Comparison of ENCODE assay signal across 2 cellular contexts in genomic region chr10:70651661-70652060, GRCh38.
TF ChIP-seq lines count a peak whose summit lies in the region.

No MANE protein-coding gene starts in this region.

TF ChIP-seq in HEK293, 187 proteins besides CTCF, POLR2A, EP300 and RAD21 (continues in another document):
- TF ChIP-seq ZNF175 (tag by site-specific recombination; IDR thresholded peaks at IDR 0.05) (no peak), ZNF169 (tag by site-specific recombination; IDR thresholded peaks at IDR 0.05) (peak; percentile 57; the same call in 1 of the 2 replicates), ZBTB6 (tag by site-specific recombination; IDR thresholded peaks at IDR 0.05) (no peak), ZNF626 (tag by site-specific recombination; IDR thresholded peaks at IDR 0.05) (peak; percentile 80; the same call in 1 of the 2 replicates), ZNF521 (tag by site-specific recombination; IDR thresholded peaks at IDR 0.05) (no peak), ZNF184 (tag by site-specific recombination; IDR thresholded peaks at IDR 0.05) (peak; percentile 66), ZNF501 (tag by site-specific recombination; IDR thresholded peaks at IDR 0.05) (no peak), ZNF148 (tag by site-specific recombination; IDR thresholded peaks at IDR 0.05; ENCODE audit: borderline replicate concordance) (no peak), ZNF585B (tag by site-specific recombination; IDR thresholded peaks at IDR 0.05) (peak; percentile 68), MEIS1 (CRISPR knock-in tag; IDR thresholded peaks at IDR 0.05; ENCODE audit: borderline replicate concordance) (no peak), PRDM4 (tag by site-specific recombination; IDR thresholded peaks at IDR 0.05) (no peak), ZNF76 (tag by site-specific recombination; IDR thresholded peaks at IDR 0.05; ENCODE audit: borderline replicate concordance, low read depth) (no peak), ZNF404 (tag by site-specific recombination; IDR thresholded peaks at IDR 0.05) (no peak), ZNF416 (tag by site-specific recombination; IDR thresholded peaks at IDR 0.05) (no peak), PRDM1 (tag by site-specific recombination; IDR thresholded peaks at IDR 0.05) (no peak), ZBTB11 (tag by site-specific recombination; conservative IDR thresholded peaks at IDR 0.05; ENCODE audit: low read depth) (no peak), ZNF629 (tag by site-specific recombination; IDR thresholded peaks at IDR 0.05) (no peak)

TF ChIP-seq in K562, 482 proteins besides CTCF, POLR2A, EP300 and RAD21 (continues in another document):
- no peak for TF ChIP-seq ZNF175 (CRISPR knock-in tag; IDR thresholded peaks at IDR 0.05; ENCODE audit: low read depth)
- TF ChIP-seq HLTF (IDR thresholded peaks at IDR 0.05), result peak; percentile 71; the same call in 1 of the 2 replicates
- no peak for TF ChIP-seq SUPT5H (IDR thresholded peaks at IDR 0.05)
- TF ChIP-seq ZFP36 (IDR thresholded peaks at IDR 0.05; ENCODE audit: low read depth, low read length, partially characterized antibody), result peak; percentile 81
- TF ChIP-seq SIN3A (IDR thresholded peaks at IDR 0.05; ENCODE audit: borderline replicate concordance in 2 of 2, control insufficient read depth in 1 of 2, low read depth in 2 of 2, low read length in 2 of 2), result no peak
- no peak for TF ChIP-seq RREB1 (CRISPR knock-in tag; IDR thresholded peaks at IDR 0.05)
- no peak for TF ChIP-seq ATF4 (CRISPR knock-in tag; IDR thresholded peaks at IDR 0.05)
- no peak for TF ChIP-seq XRCC4 (IDR thresholded peaks at IDR 0.05; ENCODE audit: extremely low read depth, insufficient read depth, insufficient read length)
- TF ChIP-seq KAT8 (IDR thresholded peaks at IDR 0.05; ENCODE audit: low read depth), result no peak
- TF ChIP-seq CBX1 (IDR thresholded peaks at IDR 0.05; ENCODE audit: low read depth), result peak; percentile 93
- TF ChIP-seq BHLHE40 (IDR thresholded peaks at IDR 0.05; ENCODE audit: low read length), result no peak
- no peak for TF ChIP-seq ZNF79 (CRISPR knock-in tag; IDR thresholded peaks at IDR 0.05; ENCODE audit: low read depth)
- TF ChIP-seq GABPB1 (CRISPR knock-in tag; IDR thresholded peaks at IDR 0.05), result no peak
- TF ChIP-seq ZNF551 (CRISPR knock-in tag; IDR thresholded peaks at IDR 0.05), result no peak
- TF ChIP-seq ID3 (CRISPR knock-in tag; IDR thresholded peaks at IDR 0.05), result no peak
- 0 out of 2 replicates have a peak, but pooled peaks have one; percentile 33 for TF ChIP-seq ID3 (tag; IDR thresholded peaks at IDR 0.05)
- TF ChIP-seq TRIM28 (IDR thresholded peaks at IDR 0.05), result peak; percentile 98
- TF ChIP-seq CGGBP1 (CRISPR knock-in tag; IDR thresholded peaks at IDR 0.05), result no peak
- no peak for TF ChIP-seq KAT7 (CRISPR knock-in tag; IDR thresholded peaks at IDR 0.05; ENCODE audit: borderline replicate concordance)
- 0 out of 2 replicates have a peak, but pooled peaks have one; percentile 45 for TF ChIP-seq ZNF311 (CRISPR knock-in tag; IDR thresholded peaks at IDR 0.05)
- TF ChIP-seq TRIM24 (IDR thresholded peaks at IDR 0.05), result peak; percentile 67 to 89; a peak in 3 of 4 replicates
- TF ChIP-seq ZNF583 (CRISPR knock-in tag; IDR thresholded peaks at IDR 0.05), result no peak
- TF ChIP-seq PRMT5 (CRISPR knock-in tag; IDR thresholded peaks at IDR 0.05), result no peak
- TF ChIP-seq MLX (CRISPR knock-in tag; conservative IDR thresholded peaks at IDR 0.05), result no peak
- TF ChIP-seq CEBPB (tag; IDR thresholded peaks at IDR 0.05), result peak; percentile 57
- no peak for TF ChIP-seq POLR3G (IDR thresholded peaks at IDR 0.05; ENCODE audit: extremely low read depth, insufficient read length, insufficient replicate concordance)
- TF ChIP-seq BCL6 (CRISPR knock-in tag; IDR thresholded peaks at IDR 0.05), result no peak
- no peak for TF ChIP-seq ZNF277 (CRISPR knock-in tag; IDR thresholded peaks at IDR 0.05; ENCODE audit: borderline replicate concordance)
- TF ChIP-seq ZNF280A (IDR thresholded peaks at IDR 0.05; ENCODE audit: low read depth, partially characterized antibody), result peak; percentile 85
- no peak for TF ChIP-seq HDAC8 (tag; IDR thresholded peaks at IDR 0.05)
- no peak for TF ChIP-seq MXD1 (CRISPR knock-in tag; IDR thresholded peaks at IDR 0.05; ENCODE audit: borderline replicate concordance, poor library complexity, severe bottlenecking)
- TF ChIP-seq ZNF785 (CRISPR knock-in tag; IDR thresholded peaks at IDR 0.05), result no peak
- TF ChIP-seq SMARCA5 (IDR thresholded peaks at IDR 0.05), result no peak
- no peak for TF ChIP-seq MEIS2 (IDR thresholded peaks at IDR 0.05; ENCODE audit: partially characterized antibody)
- no peak for TF ChIP-seq FOSL1 (tag; conservative IDR thresholded peaks at IDR 0.05)
- TF ChIP-seq TGIF2 (CRISPR knock-in tag; IDR thresholded peaks at IDR 0.05), result no peak
- no peak for TF ChIP-seq FUS (optimal IDR thresholded peaks at IDR 0.05; ENCODE audit: low read depth, low read length)
- peak; percentile 54; the same call in 1 of the 2 replicates for TF ChIP-seq ZBTB33 (CRISPR knock-in tag; IDR thresholded peaks at IDR 0.05)
- no peak for TF ChIP-seq AFF1 (IDR thresholded peaks at IDR 0.05; ENCODE audit: low read depth in 1 of 2, partially characterized antibody in 2 of 2)
- no peak for TF ChIP-seq PYGO2 (tag; IDR thresholded peaks at IDR 0.05)
